ENCODE assay signal across 19 cellular contexts in the genomic region with DNA sequence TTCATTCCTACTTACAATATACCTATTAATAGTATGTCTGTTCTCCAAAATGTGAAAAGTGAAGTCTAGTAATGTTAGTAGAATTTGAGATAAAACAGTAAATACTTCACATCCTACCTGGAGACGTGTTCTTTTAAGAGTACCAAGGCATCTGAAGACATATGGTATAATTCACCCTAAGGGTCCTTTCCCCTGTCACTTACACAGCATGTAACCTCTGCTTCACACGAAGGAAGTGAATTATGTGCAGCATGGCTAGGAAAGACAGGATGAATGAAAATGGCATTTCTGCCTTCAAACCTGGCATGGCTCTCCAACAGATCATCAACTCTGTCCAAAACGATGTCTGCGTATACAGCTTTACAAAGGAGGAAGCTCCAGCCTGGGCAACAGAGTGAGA.
DNase-seq lines count a peak whose midpoint lies in the region; ATAC-seq, FAIRE-seq and TF ChIP-seq lines count a peak whose summit lies in the region.
"Had no signal": no experiment of that assay in that cellular context is flagged by ENCODE, and none has a peak within 500 bp of the region (broad histone marks: within the 10 kb centered on the region; RNA-seq: fewer than 3 reads in every experiment).

No MANE protein-coding gene starts in this region.

- H3K36me3 ChIP-seq in GM23338 (ENCODE audit: insufficient read depth), result no peaks in the 10 kb centered on the region
- no peaks in the 10 kb centered on the region for H3K36me3 ChIP-seq in PC-9 (ENCODE audit: low read depth)
- H3K36me3 ChIP-seq in parathyroid adenoma (ENCODE audit: control insufficient read depth, insufficient read depth, low read length), result no peaks in the 10 kb centered on the region
- H3K36me3 ChIP-seq: BLaER1 had no signal

- H3K4me3 ChIP-seq in GM23338 (no peak overlapping the region), PC-9 (no peak overlapping the region), parathyroid adenoma (ENCODE audit: low read depth, low read length) (no peak overlapping the region)
- H3K4me3 ChIP-seq: A549, BLaER1, GM23248 had no signal

- H3K4me1 Mint-ChIP-seq in GM23338, result no peaks in the 10 kb centered on the region
- H3K4me1 Mint-ChIP-seq: CD8-positive, alpha-beta memory T cell had no signal

- no peaks in the 10 kb centered on the region for H3K9me3 ChIP-seq in PC-9 (ENCODE audit: insufficient read depth, low read depth)
- no peaks in the 10 kb centered on the region for H3K9me3 ChIP-seq in parathyroid adenoma (ENCODE audit: control insufficient read depth, low read length)
- H3K9me3 ChIP-seq: A549, BLaER1, Caco-2 had no signal

- H3K27me3 ChIP-seq in GM23338 (ENCODE audit: insufficient read depth) (no peaks in the 10 kb centered on the region), PC-9 (ENCODE audit: insufficient read depth, low read depth) (no peaks in the 10 kb centered on the region), parathyroid adenoma (ENCODE audit: control insufficient read depth, insufficient read depth, low read length) (no peaks in the 10 kb centered on the region)
- H3K27me3 ChIP-seq: BLaER1 had no signal

- no peak overlapping the region for H3K4me3 Mint-ChIP-seq in GM23338
- H3K4me3 Mint-ChIP-seq: CD8-positive, alpha-beta memory T cell had no signal

- no peaks in the 10 kb centered on the region for H3K4me1 ChIP-seq in GM23338 (ENCODE audit: insufficient read depth)
- no peaks in the 10 kb centered on the region for H3K4me1 ChIP-seq in PC-9 (replicated peaks; ENCODE audit: insufficient read depth)
- no peaks in the 10 kb centered on the region for H3K4me1 ChIP-seq in parathyroid adenoma
- H3K4me1 ChIP-seq: A549, BLaER1, Caco-2 had no signal

- H3K79me2 ChIP-seq in GM23338 (replicated peaks; ENCODE audit: insufficient read depth), result no peaks in the 10 kb centered on the region
- no peaks in the 10 kb centered on the region for H3K79me2 ChIP-seq in PC-9 (ENCODE audit: low read depth)
- no peaks in the 10 kb centered on the region for H3K79me2 ChIP-seq in parathyroid adenoma

- no peak for FAIRE-seq in HTR-8/SVneo (lab: Jason Lieb, UNC)
- FAIRE-seq: A549, GM12892 had no signal

- H3F3A ChIP-seq in GM23338 (replicated peaks; ENCODE audit: low read depth), result no peaks in the 10 kb centered on the region
- no peaks in the 10 kb centered on the region for H3F3A ChIP-seq in PC-9 (ENCODE audit: insufficient read depth, low read depth)

- DNase-seq in GM23338 (ENCODE audit: low spot score) (no peak), NCI-H1417 (lab: John Stamatoyannopoulos, UW) (peak in 2 of 3 experiments; percentile 13 to 75), PC-9 (no peak), HTR-8/SVneo (ENCODE audit: insufficient read length, low spot score) (no peak)
- DNase-seq: AML-193; Caco-2; CD8-positive, alpha-beta memory T cell; DND-41; GDM1; GM23248; H7; IMR-90; KG1 had no signal

- peak overlapping the region; percentile 30; the same call in 1 of the 2 replicates for H2AFZ ChIP-seq in GM23338
- H2AFZ ChIP-seq in PC-9, result peak overlapping the region; percentile 68; the same call in 1 of the 2 replicates
- peak overlapping the region; percentile 11 for H2AFZ ChIP-seq in parathyroid adenoma
- H2AFZ ChIP-seq: GM23248 had no signal

- TF ChIP-seq CTCF in GM23338 (conservative IDR thresholded peaks at IDR 0.05; ENCODE audit: low read depth in 2 of 2) (no peak), PC-9 (conservative IDR thresholded peaks at IDR 0.05) (no peak), parathyroid adenoma (IDR thresholded peaks at IDR 0.05) (no peak)

- H3K27ac Mint-ChIP-seq in GM23338, result no peak overlapping the region
- H3K27ac Mint-ChIP-seq: CD8-positive, alpha-beta memory T cell had no signal

- H3K27ac ChIP-seq in GM23338 (ENCODE audit: low read depth) (no peak overlapping the region), PC-9 (no peak overlapping the region), parathyroid adenoma (no peak overlapping the region)
- H3K27ac ChIP-seq: A549, BLaER1, GM23248 had no signal

- POLR2A ChIA-PET in PC-9 (lab: Charles Lee; ENCODE audit: unreplicated experiment), result no interaction called here

- no TSS peak for BruUV-seq in PC-9 (replicated peaks; lab: Mats Ljungman, UMichigan)

- no peaks in the 10 kb centered on the region for H3K36me3 Mint-ChIP-seq in GM23338 (ENCODE audit: low read depth)
- H3K36me3 Mint-ChIP-seq: CD8-positive, alpha-beta memory T cell had no signal

- H3K9ac ChIP-seq in parathyroid adenoma, result no peak overlapping the region
- H3K9ac ChIP-seq: BLaER1, GM23248 had no signal

- H4K20me1 ChIP-seq in GM23338 (replicated peaks; ENCODE audit: insufficient read depth) (no peaks in the 10 kb centered on the region), PC-9 (ENCODE audit: insufficient read depth) (no peaks in the 10 kb centered on the region)
- H4K20me1 ChIP-seq: BLaER1 had no signal

- intact Hi-C loops in PC-9 (cut with micrococcal nuclease; ENCODE audit: unreplicated experiment), result no loop called here

- H3K4me2 ChIP-seq in GM23338, result no peak overlapping the region
- H3K4me2 ChIP-seq in PC-9, result no peak overlapping the region
- no peak overlapping the region for H3K4me2 ChIP-seq in parathyroid adenoma (ENCODE audit: low read length)
- H3K4me2 ChIP-seq: A549, BLaER1 had no signal

- ATAC-seq in GM23338 (no peak), HG03196 (IDR thresholded peaks at IDR 0.05; ENCODE audit: unreplicated experiment) (no peak), GM19397 (IDR thresholded peaks at IDR 0.05; ENCODE audit: unreplicated experiment) (no peak)
- ATAC-seq: A549 had no signal

- CTCF ChIA-PET in PC-9 (lab: Charles Lee), result no interaction called here

- no peaks in the 10 kb centered on the region for H3K27me3 Mint-ChIP-seq in GM23338 (ENCODE audit: insufficient read depth, low read depth, poor library complexity)

- H3K9me3 Mint-ChIP-seq in GM23338, result no peaks in the 10 kb centered on the region

- H3K9me2 ChIP-seq in GM23338 (ENCODE audit: insufficient read depth), result no peaks in the 10 kb centered on the region
- peaks cover 3% of the 10 kb centered on the region; the same call in 1 of the 2 replicates for H3K9me2 ChIP-seq in PC-9 (ENCODE audit: insufficient read depth)

TF ChIP-seq in GM23338, 12 proteins besides CTCF, POLR2A, EP300 and RAD21 (continues in another document):
- TF ChIP-seq ZNF331 (CRISPR knock-in tag; IDR thresholded peaks at IDR 0.05; ENCODE audit: low read depth) (no peak), EZH2 (IDR thresholded peaks at IDR 0.05; ENCODE audit: low read depth, unreplicated experiment) (no peak), EZH2phosphoT487 (IDR thresholded peaks at IDR 0.05; ENCODE audit: unreplicated experiment) (no peak), POLR2AphosphoS5 (IDR thresholded peaks at IDR 0.05; ENCODE audit: low read depth) (no peak), STAT1 (IDR thresholded peaks at IDR 0.05; ENCODE audit: unreplicated experiment) (no peak), CREB1 (CRISPR knock-in tag; IDR thresholded peaks at IDR 0.05; ENCODE audit: low read depth) (no peak), NANOG (IDR thresholded peaks at IDR 0.05; ENCODE audit: borderline replicate concordance) (no peak), ZNF114 (CRISPR knock-in tag; IDR thresholded peaks at IDR 0.05) (no peak), JUNB (IDR thresholded peaks at IDR 0.05; ENCODE audit: unreplicated experiment) (no peak)
- TF ChIP-seq, protein P1, sequence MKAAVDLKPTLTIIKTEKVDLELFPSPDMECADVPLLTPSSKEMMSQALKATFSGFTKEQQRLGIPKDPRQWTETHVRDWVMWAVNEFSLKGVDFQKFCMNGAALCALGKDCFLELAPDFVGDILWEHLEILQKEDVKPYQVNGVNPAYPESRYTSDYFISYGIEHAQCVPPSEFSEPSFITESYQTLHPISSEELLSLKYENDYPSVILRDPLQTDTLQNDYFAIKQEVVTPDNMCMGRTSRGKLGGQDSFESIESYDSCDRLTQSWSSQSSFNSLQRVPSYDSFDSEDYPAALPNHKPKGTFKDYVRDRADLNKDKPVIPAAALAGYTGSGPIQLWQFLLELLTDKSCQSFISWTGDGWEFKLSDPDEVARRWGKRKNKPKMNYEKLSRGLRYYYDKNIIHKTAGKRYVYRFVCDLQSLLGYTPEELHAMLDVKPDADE (IDR thresholded peaks at IDR 0.05), result no peak
- TF ChIP-seq, protein P2, sequence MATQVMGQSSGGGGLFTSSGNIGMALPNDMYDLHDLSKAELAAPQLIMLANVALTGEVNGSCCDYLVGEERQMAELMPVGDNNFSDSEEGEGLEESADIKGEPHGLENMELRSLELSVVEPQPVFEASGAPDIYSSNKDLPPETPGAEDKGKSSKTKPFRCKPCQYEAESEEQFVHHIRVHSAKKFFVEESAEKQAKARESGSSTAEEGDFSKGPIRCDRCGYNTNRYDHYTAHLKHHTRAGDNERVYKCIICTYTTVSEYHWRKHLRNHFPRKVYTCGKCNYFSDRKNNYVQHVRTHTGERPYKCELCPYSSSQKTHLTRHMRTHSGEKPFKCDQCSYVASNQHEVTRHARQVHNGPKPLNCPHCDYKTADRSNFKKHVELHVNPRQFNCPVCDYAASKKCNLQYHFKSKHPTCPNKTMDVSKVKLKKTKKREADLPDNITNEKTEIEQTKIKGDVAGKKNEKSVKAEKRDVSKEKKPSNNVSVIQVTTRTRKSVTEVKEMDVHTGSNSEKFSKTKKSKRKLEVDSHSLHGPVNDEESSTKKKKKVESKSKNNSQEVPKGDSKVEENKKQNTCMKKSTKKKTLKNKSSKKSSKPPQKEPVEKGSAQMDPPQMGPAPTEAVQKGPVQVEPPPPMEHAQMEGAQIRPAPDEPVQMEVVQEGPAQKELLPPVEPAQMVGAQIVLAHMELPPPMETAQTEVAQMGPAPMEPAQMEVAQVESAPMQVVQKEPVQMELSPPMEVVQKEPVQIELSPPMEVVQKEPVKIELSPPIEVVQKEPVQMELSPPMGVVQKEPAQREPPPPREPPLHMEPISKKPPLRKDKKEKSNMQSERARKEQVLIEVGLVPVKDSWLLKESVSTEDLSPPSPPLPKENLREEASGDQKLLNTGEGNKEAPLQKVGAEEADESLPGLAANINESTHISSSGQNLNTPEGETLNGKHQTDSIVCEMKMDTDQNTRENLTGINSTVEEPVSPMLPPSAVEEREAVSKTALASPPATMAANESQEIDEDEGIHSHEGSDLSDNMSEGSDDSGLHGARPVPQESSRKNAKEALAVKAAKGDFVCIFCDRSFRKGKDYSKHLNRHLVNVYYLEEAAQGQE (IDR thresholded peaks at IDR 0.05; ENCODE audit: unreplicated experiment), result no peak

Comparison
In these comparisons a context has a peak if more than half of its experiments do, and no peak if none do; other contexts are left out.
1. DNase-seq: peak in NCI-H1417 (2 of 3); none in GM23338 (single experiment), PC-9 (0 of 2) and HTR-8/SVneo (single experiment).
2. H2AFZ ChIP-seq: peak in every context shown above with its lines; median percentile 68 in PC-9; 30 in GM23338; 11 in parathyroid adenoma.